ENCODE assay signal across 20 cellular contexts in the genomic region with DNA sequence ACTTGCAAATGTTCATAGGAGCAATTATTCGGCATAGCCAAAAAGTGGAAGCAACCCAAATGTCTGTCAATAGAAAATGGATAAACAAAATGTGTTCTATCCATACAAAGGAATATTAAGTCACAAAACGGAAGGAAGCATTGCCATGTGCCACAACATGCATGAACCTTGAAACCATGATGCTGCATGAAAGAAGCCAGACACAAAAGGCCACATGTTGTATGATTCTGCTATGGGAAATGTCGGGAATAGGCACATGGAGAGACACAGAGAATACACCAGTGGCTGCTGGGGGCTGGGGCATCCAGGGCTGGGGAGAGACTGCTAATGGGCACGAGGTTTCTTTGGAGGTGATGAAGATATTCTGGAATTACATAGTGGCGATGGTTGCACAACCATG. TPM values are rescaled to one million over a fixed set of nuclear protein-coding genes. Genes with fewer than 3 reads are reported as not detected.
DNase-seq lines count a peak whose midpoint lies in the region; ATAC-seq, FAIRE-seq and TF ChIP-seq lines count a peak whose summit lies in the region.
"Had no signal": no experiment of that assay in that cellular context is flagged by ENCODE, and none has a peak within 500 bp of the region (broad histone marks: within the 10 kb centered on the region; RNA-seq: fewer than 3 reads in every experiment).

No MANE protein-coding gene starts in this region.

- H3K9me3 ChIP-seq in HepG2 (ENCODE audit: low read length) = no peaks in the 10 kb centered on the region
- no peaks in the 10 kb centered on the region for H3K9me3 ChIP-seq in right lobe of liver
- H3K9me3 ChIP-seq in KOPT-K1 (ENCODE audit: insufficient read depth, low read length, poor library complexity, severe bottlenecking) = no peaks in the 10 kb centered on the region
- H3K9me3 ChIP-seq: Caco-2 had no signal

- 44% methylated on average over 5 of the region's 5 CpGs for WGBS in HepG2 (ENCODE audit: low lambda C conversion rate)
- 69% methylated on average over 4 of the region's 5 CpGs for WGBS in right lobe of liver (ENCODE audit: insufficient coverage, low coverage, low lambda C conversion rate, missing lambda C conversion rate)

- H3K4me1 ChIP-seq in HepG2 (ENCODE audit: insufficient read depth, low read length) (peaks cover 3% of the 10 kb centered on the region; the same call in 1 of the 2 replicates), right lobe of liver (no peaks in the 10 kb centered on the region)

- in situ Hi-C loops in HepG2 (cut with HindIII; ENCODE audit: extremely low pct_ligation_motif_present, low pct_unique_long_range_greater_than_20kb) = no loop called here

- H3K36me3 ChIP-seq in HepG2 (replicated peaks in 1 of 2; ENCODE audit: control insufficient read depth in 1 of 2, insufficient read depth in 2 of 2, low read length in 2 of 2) = no peaks in the 10 kb centered on the region
- H3K36me3 ChIP-seq in right lobe of liver = no peaks in the 10 kb centered on the region
- H3K36me3 ChIP-seq in KOPT-K1 (ENCODE audit: insufficient read depth, low read length) = peaks cover 42% of the 10 kb centered on the region

- TF ChIP-seq CTCF in HepG2 (CRISPR knock-in tag; IDR thresholded peaks at IDR 0.05) (no peak), right lobe of liver (IDR thresholded peaks at IDR 0.05) (no peak)

- H3K79me2 ChIP-seq in HepG2 (ENCODE audit: insufficient read depth, low read length) = no peaks in the 10 kb centered on the region

- no peak overlapping the region for H3K9ac ChIP-seq in HepG2 (ENCODE audit: insufficient read depth, low read depth, low read length)
- H3K9ac ChIP-seq: KMS-11 had no signal

- POLR2A ChIA-PET in HepG2 (lab: Yijun Ruan, JAX) = no interaction called here

- no peak for FAIRE-seq in HepG2 (lab: Jason Lieb, UNC)

- BruUV-seq in HepG2 (replicated peaks; lab: Mats Ljungman, UMichigan) = no TSS peak

- H2AFZ ChIP-seq in HepG2 (ENCODE audit: low read length) = no peak overlapping the region
- H2AFZ ChIP-seq: PC-9 had no signal

- H3K4me3 ChIP-seq in HepG2 (replicated peaks in 1 of 3; ENCODE audit: insufficient read depth in 1 of 3, low read depth in 2 of 3, low read length in 3 of 3) = no peak overlapping the region
- H3K4me3 ChIP-seq in right lobe of liver = no peak overlapping the region
- H3K4me3 ChIP-seq: PC-9 had no signal

- peaks cover 6 to 50% of the 10 kb centered on the region in 2 experiments for H3K27me3 ChIP-seq in HepG2 (ENCODE audit: control insufficient read depth in 1 of 2, insufficient read depth in 2 of 2, low read length in 2 of 2)
- H3K27me3 ChIP-seq in right lobe of liver = no peaks in the 10 kb centered on the region

- CTCF ChIA-PET in HepG2 (lab: Yijun Ruan, JAX; ENCODE audit: low intra/inter-chr PET ratio, low total read pairs) = no interaction called here

- ATAC-seq in HepG2 = no peak
- ATAC-seq in right lobe of liver = no peak

- TF ChIP-seq EP300 in HepG2 (IDR thresholded peaks at IDR 0.05; ENCODE audit: low read depth in 2 of 2, low read length in 2 of 2) (no peak), HepG2 (CRISPR knock-in tag; IDR thresholded peaks at IDR 0.05; ENCODE audit: borderline replicate concordance) (no peak)

- H3K4me2 ChIP-seq in HepG2 (ENCODE audit: low read depth, low read length) = no peak overlapping the region
- H3K4me2 ChIP-seq: KMS-11, PC-9 had no signal

- DNase-seq in HepG2 (ENCODE audit: low spot score) (no peak), right lobe of liver (no peak), erythroblast (lab: John Stamatoyannopoulos, UW) (no peak), NK-92 (lab: John Stamatoyannopoulos, UW; ENCODE audit: unreplicated experiment) (no peak), NCI-H2196 (lab: John Stamatoyannopoulos, UW; ENCODE audit: unreplicated experiment) (no peak), T1000 (lab: John Stamatoyannopoulos, UW) (no peak)
- DNase-seq: ACHN, Caco-2, GDM1, H7, HFFc6, NCI-H1417, NCI-H187, NCI-H226, NCI-H524 treated with DMSO at 0.1 percent for 48 hours, PC-9 had no signal

- H3K27ac ChIP-seq in HepG2 (ENCODE audit: extremely low read length, insufficient read depth, low read length) (no peak overlapping the region), right lobe of liver (no peak overlapping the region), KOPT-K1 (ENCODE audit: low read depth, low read length, poor library complexity, severe bottlenecking) (peak overlapping the region; percentile 90)
- H3K27ac ChIP-seq: C4-2B, KMS-11, PC-9 had no signal

- no peak for TF ChIP-seq POLR2A in HepG2 (IDR thresholded peaks at IDR 0.05; ENCODE audit: insufficient read depth in 1 of 2, low read depth in 2 of 2, low read length in 2 of 2)
- TF ChIP-seq POLR2A in right lobe of liver (IDR thresholded peaks at IDR 0.05) = no peak
- TF ChIP-seq POLR2A in erythroblast (IDR thresholded peaks at IDR 0.05; ENCODE audit: low read length) = peak; percentile 8

- H4K20me1 ChIP-seq in HepG2 (ENCODE audit: insufficient read depth, low read length) = no peaks in the 10 kb centered on the region

- intact Hi-C loops in HepG2 (cut with micrococcal nuclease; ENCODE audit: unreplicated experiment) (no loop called here), right lobe of liver (cut with DNase I) (no loop called here)

- no peak for TF ChIP-seq RAD21 in HepG2 (CRISPR knock-in tag; IDR thresholded peaks at IDR 0.05)

RNA-seq across cellular contexts. Expression of a gene that starts 6.1 kb away (rescaled TPM):
- total RNA-seq in HepG2 (2016; rRNA removed; fragmentation: Illumina TruSeq; extraction: Trizol) (not detected in 2 replicates), right lobe of liver (under 1 TPM in 4 of 6 experiments, not detected in 2; 0.10 to 0.75 (median 0.19) TPM)
- total RNA-seq in HepG2 (2016; cell fraction: cytosol; rRNA removed; fragmentation: Illumina TruSeq; extraction: Trizol; ENCODE audit: low read depth) = not detected in 2 replicates
- not detected in 2 replicates for total RNA-seq in HepG2 (2016; cell fraction: insoluble cytoplasmic fraction; rRNA removed; fragmentation: Illumina TruSeq; extraction: Trizol)
- total RNA-seq in HepG2 (2016; cell fraction: membrane; rRNA removed; fragmentation: Illumina TruSeq; extraction: Trizol) = not detected in 2 replicates
- not detected in 2 replicates for total RNA-seq in HepG2 (2016; cell fraction: nucleus; rRNA removed; fragmentation: Illumina TruSeq; extraction: Trizol)
- polyA plus RNA-seq in HepG2 (2011; rRNA removed) = 0.07 TPM in 1 of 2 replicates, not detected in the other
- 0.05 TPM in 1 of 2 replicates, not detected in the other for polyA plus RNA-seq in HepG2 (2011; cell fraction: cytosol; rRNA removed)
- not detected in 2 replicates for polyA plus RNA-seq in HepG2 (2011; cell fraction: nucleus; rRNA removed)
- 0.07 TPM in 1 of 2 replicates, not detected in the other for polyA plus RNA-seq in HepG2 (2012)
- not detected in 2 replicates for polyA plus RNA-seq in HepG2 (2016; cell fraction: cytosol; fragmentation: Illumina TruSeq; extraction: Trizol; ENCODE audit: low read depth)
- not detected in 2 replicates for polyA plus RNA-seq in HepG2 (2016; cell fraction: insoluble cytoplasmic fraction; fragmentation: Illumina TruSeq; extraction: Trizol; ENCODE audit: low read depth)
- polyA plus RNA-seq in HepG2 (2016; cell fraction: membrane; fragmentation: Illumina TruSeq; extraction: Trizol; ENCODE audit: low read depth) = not detected in 2 replicates
- not detected in 2 replicates for polyA plus RNA-seq in HepG2 (2016; cell fraction: nucleus; fragmentation: Illumina TruSeq; extraction: Trizol; ENCODE audit: insufficient read depth, low read depth)
- not detected in 2 replicates for polyA minus RNA-seq in HepG2 (2011; rRNA and poly(A)+ RNA removed; ENCODE audit: low replicate concordance)
- polyA minus RNA-seq in HepG2 (2011; cell fraction: cytosol; rRNA and poly(A)+ RNA removed) = not detected in 2 replicates
- not detected in 2 replicates for polyA minus RNA-seq in HepG2 (2011; cell fraction: nucleus; rRNA and poly(A)+ RNA removed)
- total RNA-seq: Caco-2, H7, HFFc6, M059J, PC-9 had no signal

RNA-seq across cellular contexts. Expression of a gene that starts 16.5 kb away (rescaled TPM):
- total RNA-seq in HepG2 (2016; rRNA removed; fragmentation: Illumina TruSeq; extraction: Trizol) = 1.1 and 2.6 TPM in 2 replicates
- total RNA-seq in HepG2 (2016; cell fraction: cytosol; rRNA removed; fragmentation: Illumina TruSeq; extraction: Trizol; ENCODE audit: low read depth) = 0.81 and 0.88 TPM in 2 replicates
- total RNA-seq in HepG2 (2016; cell fraction: insoluble cytoplasmic fraction; rRNA removed; fragmentation: Illumina TruSeq; extraction: Trizol) = 0.70 and 1.2 TPM in 2 replicates
- 2.4 and 2.9 TPM in 2 replicates for total RNA-seq in HepG2 (2016; cell fraction: membrane; rRNA removed; fragmentation: Illumina TruSeq; extraction: Trizol)
- 1.6 and 2.3 TPM in 2 replicates for total RNA-seq in HepG2 (2016; cell fraction: nucleus; rRNA removed; fragmentation: Illumina TruSeq; extraction: Trizol)
- polyA plus RNA-seq in HepG2 (2011; rRNA removed) = 4.4 and 6.2 TPM in 2 replicates
- polyA plus RNA-seq in HepG2 (2011; cell fraction: cytosol; rRNA removed) = 2.6 and 3.9 TPM in 2 replicates
- polyA plus RNA-seq in HepG2 (2011; cell fraction: nucleus; rRNA removed) = 14.3 and 18.8 TPM in 2 replicates
- polyA plus RNA-seq in HepG2 (2012) = 2.3 and 2.7 TPM in 2 replicates
- 0.41 and 0.72 TPM in 2 replicates for polyA plus RNA-seq in HepG2 (2016; cell fraction: cytosol; fragmentation: Illumina TruSeq; extraction: Trizol; ENCODE audit: low read depth)
- polyA plus RNA-seq in HepG2 (2016; cell fraction: insoluble cytoplasmic fraction; fragmentation: Illumina TruSeq; extraction: Trizol; ENCODE audit: low read depth) = 0.73 and 1.3 TPM in 2 replicates
- polyA plus RNA-seq in HepG2 (2016; cell fraction: membrane; fragmentation: Illumina TruSeq; extraction: Trizol; ENCODE audit: low read depth) = 0.99 and 1.3 TPM in 2 replicates
- 2.4 TPM in 1 of 2 replicates, not detected in the other for polyA plus RNA-seq in HepG2 (2016; cell fraction: nucleus; fragmentation: Illumina TruSeq; extraction: Trizol; ENCODE audit: insufficient read depth, low read depth)
- polyA minus RNA-seq in HepG2 (2011; rRNA and poly(A)+ RNA removed; ENCODE audit: low replicate concordance) = 1.4 and 5.7 TPM in 2 replicates
- 0.97 and 1.6 TPM in 2 replicates for polyA minus RNA-seq in HepG2 (2011; cell fraction: cytosol; rRNA and poly(A)+ RNA removed)
- polyA minus RNA-seq in HepG2 (2011; cell fraction: nucleus; rRNA and poly(A)+ RNA removed) = 2.3 and 2.9 TPM in 2 replicates
- 1 to 10 TPM in 5 of 6 experiments, under 1 TPM in 1; 0.86 to 8.6 (median 4.0) TPM for total RNA-seq in right lobe of liver

RNA-seq across cellular contexts. Expression of a gene that starts 26.2 kb away (rescaled TPM):
- total RNA-seq in HepG2 (2016; rRNA removed; fragmentation: Illumina TruSeq; extraction: Trizol) (1.5 and 3.6 TPM in 2 replicates), right lobe of liver (1 to 10 TPM in 3 of 6 experiments, under 1 TPM in 1, not detected in 2; 0.15 to 2.0 (median 1.6) TPM)
- 0.53 and 1.6 TPM in 2 replicates for total RNA-seq in HepG2 (2016; cell fraction: cytosol; rRNA removed; fragmentation: Illumina TruSeq; extraction: Trizol; ENCODE audit: low read depth)
- 1.7 and 3.2 TPM in 2 replicates for total RNA-seq in HepG2 (2016; cell fraction: insoluble cytoplasmic fraction; rRNA removed; fragmentation: Illumina TruSeq; extraction: Trizol)
- 2.6 TPM in 2 replicates for total RNA-seq in HepG2 (2016; cell fraction: membrane; rRNA removed; fragmentation: Illumina TruSeq; extraction: Trizol)
- 5.2 and 5.5 TPM in 2 replicates for total RNA-seq in HepG2 (2016; cell fraction: nucleus; rRNA removed; fragmentation: Illumina TruSeq; extraction: Trizol)
- polyA plus RNA-seq in HepG2 (2011; rRNA removed) = 8.5 and 12.1 TPM in 2 replicates
- polyA plus RNA-seq in HepG2 (2011; cell fraction: cytosol; rRNA removed) = 3.0 and 4.2 TPM in 2 replicates
- polyA plus RNA-seq in HepG2 (2011; cell fraction: nucleus; rRNA removed) = 48.8 and 59.2 TPM in 2 replicates
- polyA plus RNA-seq in HepG2 (2012) = 1.4 and 5.2 TPM in 2 replicates
- polyA plus RNA-seq in HepG2 (2016; cell fraction: cytosol; fragmentation: Illumina TruSeq; extraction: Trizol; ENCODE audit: low read depth) = 0.17 and 0.26 TPM in 2 replicates
- polyA plus RNA-seq in HepG2 (2016; cell fraction: insoluble cytoplasmic fraction; fragmentation: Illumina TruSeq; extraction: Trizol; ENCODE audit: low read depth) = 1.1 and 1.3 TPM in 2 replicates
- polyA plus RNA-seq in HepG2 (2016; cell fraction: membrane; fragmentation: Illumina TruSeq; extraction: Trizol; ENCODE audit: low read depth) = 0.64 and 0.93 TPM in 2 replicates
- 13.6 and 20.3 TPM in 2 replicates for polyA plus RNA-seq in HepG2 (2016; cell fraction: nucleus; fragmentation: Illumina TruSeq; extraction: Trizol; ENCODE audit: insufficient read depth, low read depth)
- polyA minus RNA-seq in HepG2 (2011; rRNA and poly(A)+ RNA removed; ENCODE audit: low replicate concordance) = 11.5 and 35.1 TPM in 2 replicates
- polyA minus RNA-seq in HepG2 (2011; cell fraction: cytosol; rRNA and poly(A)+ RNA removed) = 3.8 and 5.5 TPM in 2 replicates
- polyA minus RNA-seq in HepG2 (2011; cell fraction: nucleus; rRNA and poly(A)+ RNA removed) = 4.1 and 7.1 TPM in 2 replicates

RNA-seq across cellular contexts. Expression of a gene that starts 54.0 kb away (rescaled TPM):
- 3.6 and 4.2 TPM in 2 replicates for total RNA-seq in HepG2 (2016; rRNA removed; fragmentation: Illumina TruSeq; extraction: Trizol)
- total RNA-seq in HepG2 (2016; cell fraction: cytosol; rRNA removed; fragmentation: Illumina TruSeq; extraction: Trizol; ENCODE audit: low read depth) = 1.3 and 1.7 TPM in 2 replicates
- 2.7 and 5.3 TPM in 2 replicates for total RNA-seq in HepG2 (2016; cell fraction: insoluble cytoplasmic fraction; rRNA removed; fragmentation: Illumina TruSeq; extraction: Trizol)
- 2.2 and 2.6 TPM in 2 replicates for total RNA-seq in HepG2 (2016; cell fraction: membrane; rRNA removed; fragmentation: Illumina TruSeq; extraction: Trizol)
- total RNA-seq in HepG2 (2016; cell fraction: nucleus; rRNA removed; fragmentation: Illumina TruSeq; extraction: Trizol) = 3.0 and 3.7 TPM in 2 replicates
- 4.9 and 6.0 TPM in 2 replicates for polyA plus RNA-seq in HepG2 (2011; rRNA removed)
- polyA plus RNA-seq in HepG2 (2011; cell fraction: cytosol; rRNA removed) = 3.5 and 5.6 TPM in 2 replicates
- polyA plus RNA-seq in HepG2 (2011; cell fraction: nucleus; rRNA removed) = 13.6 and 14.3 TPM in 2 replicates
- 3.8 and 4.0 TPM in 2 replicates for polyA plus RNA-seq in HepG2 (2012)
- 0.68 and 0.98 TPM in 2 replicates for polyA plus RNA-seq in HepG2 (2016; cell fraction: cytosol; fragmentation: Illumina TruSeq; extraction: Trizol; ENCODE audit: low read depth)
- 3.0 and 4.4 TPM in 2 replicates for polyA plus RNA-seq in HepG2 (2016; cell fraction: insoluble cytoplasmic fraction; fragmentation: Illumina TruSeq; extraction: Trizol; ENCODE audit: low read depth)
- 0.73 and 1.0 TPM in 2 replicates for polyA plus RNA-seq in HepG2 (2016; cell fraction: membrane; fragmentation: Illumina TruSeq; extraction: Trizol; ENCODE audit: low read depth)
- 6.5 and 9.4 TPM in 2 replicates for polyA plus RNA-seq in HepG2 (2016; cell fraction: nucleus; fragmentation: Illumina TruSeq; extraction: Trizol; ENCODE audit: insufficient read depth, low read depth)
- polyA minus RNA-seq in HepG2 (2011; rRNA and poly(A)+ RNA removed; ENCODE audit: low replicate concordance) = 3.0 and 10.8 TPM in 2 replicates
- polyA minus RNA-seq in HepG2 (2011; cell fraction: cytosol; rRNA and poly(A)+ RNA removed) = 4.6 and 5.8 TPM in 2 replicates
- polyA minus RNA-seq in HepG2 (2011; cell fraction: nucleus; rRNA and poly(A)+ RNA removed) = 7.8 and 10.4 TPM in 2 replicates
- total RNA-seq in right lobe of liver = 10 to 100 TPM in 3 of 6 experiments, 1 to 10 TPM in 3; 6.6 to 12.6 (median 10.0) TPM
